13 cellular contexts compared by ENCODE assay signal in genomic region chr3:137988982-137989381, GRCh38. TPM values are rescaled to one million over a fixed set of nuclear protein-coding genes. Genes with fewer than 3 reads are reported as not detected.
DNase-seq lines count a peak whose midpoint lies in the region; ATAC-seq lines count a peak whose summit lies in the region.
"Had no signal": no experiment of that assay in that cellular context is flagged by ENCODE, and none has a peak within 500 bp of the region (broad histone marks: within the 10 kb centered on the region; RNA-seq: fewer than 3 reads in every experiment).

No MANE protein-coding gene starts in this region.

- H3K27ac Mint-ChIP-seq in naive thymus-derived CD4-positive, alpha-beta T cell, result no peak overlapping the region
- no peak overlapping the region for H3K27ac Mint-ChIP-seq in activated naive CD4-positive, alpha-beta T cell treated with anti-CD3 and anti-CD28 coated beads, Interleukin-2, amount 10 ng/mL, durations not matched to agents 7 days and 5 days
- H3K27ac Mint-ChIP-seq: activated naive CD8-positive, alpha-beta T cell treated with anti-CD3 and anti-CD28 coated beads, Interleukin-2, amount 10 ng/mL, durations not matched to agents 7 days and 5 days; nephron progenitor cell had no signal

- no peaks in the 10 kb centered on the region for H3K36me3 Mint-ChIP-seq in naive thymus-derived CD4-positive, alpha-beta T cell
- no peaks in the 10 kb centered on the region for H3K36me3 Mint-ChIP-seq in activated naive CD4-positive, alpha-beta T cell treated with anti-CD3 and anti-CD28 coated beads, Interleukin-2, amount 10 ng/mL, durations not matched to agents 7 days and 5 days
- H3K36me3 Mint-ChIP-seq: activated naive CD8-positive, alpha-beta T cell treated with anti-CD3 and anti-CD28 coated beads, Interleukin-2, amount 10 ng/mL, durations not matched to agents 7 days and 5 days had no signal

- H3K9me3 Mint-ChIP-seq in naive thymus-derived CD4-positive, alpha-beta T cell, result peaks cover 0 to 8% (median 3%) of the 10 kb centered on the region in 11 donors
- peaks cover 2% of the 10 kb centered on the region for H3K9me3 Mint-ChIP-seq in activated naive CD4-positive, alpha-beta T cell treated with anti-CD3 and anti-CD28 coated beads, Interleukin-2, amount 10 ng/mL, durations not matched to agents 7 days and 5 days

- H3K4me3 ChIP-seq in naive thymus-derived CD4-positive, alpha-beta T cell (ENCODE audit: low read length), result no peak overlapping the region
- H3K4me3 ChIP-seq: thoracic aorta had no signal

- H3K9me3 ChIP-seq in naive thymus-derived CD4-positive, alpha-beta T cell (ENCODE audit: control insufficient read depth in 2 of 3, low read length in 3 of 3), result no peaks in the 10 kb centered on the region

- no peaks in the 10 kb centered on the region for H3K36me3 ChIP-seq in naive thymus-derived CD4-positive, alpha-beta T cell (ENCODE audit: control insufficient read depth in 2 of 3, insufficient read depth in 3 of 3, low read length in 3 of 3)
- H3K36me3 ChIP-seq: thoracic aorta had no signal

- no peak for DNase-seq in naive thymus-derived CD4-positive, alpha-beta T cell
- no peak for DNase-seq in central memory CD4-positive, alpha-beta T cell
- DNase-seq in activated effector memory CD4-positive, alpha-beta T cell treated with anti-CD3 and anti-CD28 coated beads, Interleukin-2, amount 50 U/mL, for 16 hours, result no peak
- DNase-seq in activated naive CD4-positive, alpha-beta T cell treated with anti-CD3 and anti-CD28 coated beads, Interleukin-2, amount 10 ng/mL, durations not matched to agents 7 days and 5 days, result no peak
- no peak for DNase-seq in DMS 273 (lab: John Stamatoyannopoulos, UW; ENCODE audit: unreplicated experiment)
- DNase-seq: activated naive CD8-positive, alpha-beta T cell treated with anti-CD3 and anti-CD28 coated beads, Interleukin-2, amount 10 ng/mL, durations not matched to agents 7 days and 5 days; effector CD4-positive, alpha-beta T cell; nephron progenitor cell; OCI-M1 had no signal

- H3K4me1 Mint-ChIP-seq in naive thymus-derived CD4-positive, alpha-beta T cell, result no peaks in the 10 kb centered on the region
- no peaks in the 10 kb centered on the region for H3K4me1 Mint-ChIP-seq in activated naive CD4-positive, alpha-beta T cell treated with anti-CD3 and anti-CD28 coated beads, Interleukin-2, amount 10 ng/mL, durations not matched to agents 7 days and 5 days
- H3K4me1 Mint-ChIP-seq: nephron progenitor cell had no signal

- no peak overlapping the region for H3K4me3 Mint-ChIP-seq in naive thymus-derived CD4-positive, alpha-beta T cell
- H3K4me3 Mint-ChIP-seq in activated naive CD4-positive, alpha-beta T cell treated with anti-CD3 and anti-CD28 coated beads, Interleukin-2, amount 10 ng/mL, durations not matched to agents 7 days and 5 days, result no peak overlapping the region
- H3K4me3 Mint-ChIP-seq: activated naive CD8-positive, alpha-beta T cell treated with anti-CD3 and anti-CD28 coated beads, Interleukin-2, amount 10 ng/mL, durations not matched to agents 7 days and 5 days; nephron progenitor cell had no signal

- no peaks in the 10 kb centered on the region for H3K27me3 ChIP-seq in naive thymus-derived CD4-positive, alpha-beta T cell (ENCODE audit: control insufficient read depth in 2 of 2, insufficient read depth in 2 of 2, low read length in 2 of 2)

- ATAC-seq in GM18909 (IDR thresholded peaks at IDR 0.05; ENCODE audit: poor library complexity, unreplicated experiment) (peak; percentile 66), GM21529 (IDR thresholded peaks at IDR 0.05; ENCODE audit: unreplicated experiment) (peak; percentile 72), HG03108 (IDR thresholded peaks at IDR 0.05; ENCODE audit: unreplicated experiment) (peak; percentile 61)
- peak; percentile 16 for ATAC-seq in naive thymus-derived CD4-positive, alpha-beta T cell

- no peak overlapping the region for H3K27ac ChIP-seq in naive thymus-derived CD4-positive, alpha-beta T cell (ENCODE audit: low read depth, low read length)
- H3K27ac ChIP-seq: thoracic aorta had no signal

- H3K27me3 Mint-ChIP-seq in naive thymus-derived CD4-positive, alpha-beta T cell, result peaks cover 0 to 8% (median 2%) of the 10 kb centered on the region in 5 donors
- H3K27me3 Mint-ChIP-seq in activated naive CD4-positive, alpha-beta T cell treated with anti-CD3 and anti-CD28 coated beads, Interleukin-2, amount 10 ng/mL, durations not matched to agents 7 days and 5 days, result peaks cover 4% of the 10 kb centered on the region

- CTCF ChIA-PET in naive thymus-derived CD4-positive, alpha-beta T cell (lab: Charles Lee), result no interaction called here
- CTCF ChIA-PET in activated naive CD4-positive, alpha-beta T cell treated with anti-CD3 and anti-CD28 coated beads, Interleukin-2, amount 10 ng/mL, durations not matched to agents 7 days and 5 days (lab: Charles Lee), result interaction anchor here (0.6 kb wide), 1 partner anchor 1094 kb away, joined by 3 read pairs; no protein-coding TSS in a partner anchor

- intact Hi-C loops in naive thymus-derived CD4-positive, alpha-beta T cell (cut with micrococcal nuclease), result no loop called here

- no peaks in the 10 kb centered on the region for H3K4me1 ChIP-seq in naive thymus-derived CD4-positive, alpha-beta T cell (ENCODE audit: control insufficient read depth in 2 of 2, insufficient read depth in 2 of 2, low read length in 2 of 2)

- POLR2A ChIA-PET in naive thymus-derived CD4-positive, alpha-beta T cell (lab: Charles Lee), result no interaction called here

RNA-seq across cellular contexts. Expression of gene CLDN18, which starts 21.0 kb away (rescaled TPM):
- total RNA-seq in naive thymus-derived CD4-positive, alpha-beta T cell, result not detected
- not detected for polyA plus RNA-seq in naive thymus-derived CD4-positive, alpha-beta T cell
- total RNA-seq: activated naive CD8-positive, alpha-beta T cell treated with anti-CD3 and anti-CD28 coated beads, Interleukin-2, amount 10 ng/mL, durations not matched to agents 7 days and 5 days had no signal

Comparison
In these comparisons a context has a peak if more than half of its experiments do, and no peak if none do; other contexts are left out.
1. ATAC-seq: peak in every context shown above with its lines; median percentile 72 in GM21529; 66 in GM18909; 61 in HG03108; 16 in naive thymus-derived CD4-positive, alpha-beta T cell.